In the genomic region with DNA sequence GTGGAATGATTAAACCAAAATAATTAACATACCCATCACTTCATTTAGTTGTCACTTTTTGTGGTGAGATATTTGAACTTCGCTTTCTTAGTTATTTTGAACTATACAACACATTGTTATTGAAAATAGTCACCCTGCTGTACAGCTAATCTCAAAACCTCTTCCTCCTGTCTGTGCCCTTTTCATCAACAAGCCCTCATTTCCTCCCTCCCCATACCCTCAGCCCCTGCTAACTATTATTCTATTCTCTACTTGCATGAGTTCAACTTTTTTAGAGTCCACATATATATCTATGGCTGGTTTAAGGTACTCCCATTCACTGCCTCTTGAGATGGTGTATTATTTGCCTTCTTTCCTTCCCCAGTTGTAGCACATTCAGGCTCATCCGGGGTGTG, we compare ENCODE assay signal across 30 cellular contexts. TPM values are rescaled to one million over a fixed set of nuclear protein-coding genes. Genes with fewer than 3 reads are reported as not detected.
"Had no signal": no experiment of that assay in that cellular context is flagged by ENCODE, and none has a peak within 500 bp of the region (broad histone marks: within the 10 kb centered on the region; RNA-seq: fewer than 3 reads in every experiment).

No MANE protein-coding gene starts in this region.

- H3K36me3 ChIP-seq: gastroesophageal sphincter, sigmoid colon, stomach, thyroid gland, upper lobe of right lung had no signal

- ATAC-seq: gastroesophageal sphincter; psoas muscle; stimulated activated naive B cell treated with anti-CD40 and anti-IgM and Interleukin-4, amounts not matched to agents 10 μg/mL and 1 μg/mL and 100 μg/mL, for 72 hours; T-helper 17 cell; upper lobe of right lung had no signal

- H3K4me1 Mint-ChIP-seq: activated CD4-positive, alpha-beta T cell treated with anti-CD3 and anti-CD28 coated beads, Interleukin-2, amount 10 ng/mL, durations not matched to agents 24 days and 14 days; activated naive CD4-positive, alpha-beta T cell treated with anti-CD3 and anti-CD28 coated beads, Interleukin-2, amount 10 ng/mL, durations not matched to agents 7 days and 5 days; central memory CD8-positive, alpha-beta T cell; naive B cell; nephron progenitor cell; stimulated activated naive B cell treated with anti-CD40 and anti-IgM and Interleukin-4, amounts not matched to agents 10 μg/mL and 1 μg/mL and 100 μg/mL, for 72 hours; T-helper 17 cell had no signal

- H3K27me3 Mint-ChIP-seq: activated naive CD4-positive, alpha-beta T cell treated with anti-CD3 and anti-CD28 coated beads, Interleukin-2, amount 10 ng/mL, durations not matched to agents 7 days and 5 days; central memory CD8-positive, alpha-beta T cell had no signal

- H3K36me3 Mint-ChIP-seq: activated CD4-positive, alpha-beta memory T cell treated with anti-CD3 and anti-CD28 coated beads for 36 hours; activated naive CD4-positive, alpha-beta T cell treated with anti-CD3 and anti-CD28 coated beads, Interleukin-2, amount 10 ng/mL, durations not matched to agents 7 days and 5 days; activated naive CD8-positive, alpha-beta T cell treated with anti-CD3 and anti-CD28 coated beads, Interleukin-2, amount 10 ng/mL, durations not matched to agents 7 days and 5 days; mesothelial cell of epicardium; naive B cell; stimulated activated naive B cell treated with anti-CD40 and anti-IgM and Interleukin-4, amounts not matched to agents 10 μg/mL and 1 μg/mL and 100 μg/mL, for 72 hours had no signal

- H3K9me3 Mint-ChIP-seq: activated CD4-positive, alpha-beta memory T cell treated with anti-CD3 and anti-CD28 coated beads for 36 hours; activated CD4-positive, alpha-beta T cell treated with anti-CD3 and anti-CD28 coated beads, Interleukin-2, amount 10 ng/mL, durations not matched to agents 24 days and 14 days; activated naive CD4-positive, alpha-beta T cell treated with anti-CD3 and anti-CD28 coated beads, Interleukin-2, amount 10 ng/mL, durations not matched to agents 7 days and 5 days; activated naive CD8-positive, alpha-beta T cell treated with anti-CD3 and anti-CD28 coated beads, Interleukin-2, amount 10 ng/mL, durations not matched to agents 7 days and 5 days; central memory CD8-positive, alpha-beta T cell; mesothelial cell of epicardium; nephron progenitor cell had no signal

- H3K4me3 Mint-ChIP-seq: activated CD4-positive, alpha-beta memory T cell treated with anti-CD3 and anti-CD28 coated beads for 36 hours; activated CD4-positive, alpha-beta T cell treated with anti-CD3 and anti-CD28 coated beads, Interleukin-2, amount 10 ng/mL, durations not matched to agents 24 days and 14 days; activated naive CD4-positive, alpha-beta T cell treated with anti-CD3 and anti-CD28 coated beads, Interleukin-2, amount 10 ng/mL, durations not matched to agents 7 days and 5 days; activated naive CD8-positive, alpha-beta T cell treated with anti-CD3 and anti-CD28 coated beads, Interleukin-2, amount 10 ng/mL, durations not matched to agents 7 days and 5 days; central memory CD8-positive, alpha-beta T cell; mesothelial cell of epicardium; naive B cell; nephron progenitor cell; stimulated activated naive B cell treated with anti-CD40 and anti-IgM and Interleukin-4, amounts not matched to agents 10 μg/mL and 1 μg/mL and 100 μg/mL, for 72 hours; T-helper 17 cell had no signal

- H3K9me3 ChIP-seq: gastroesophageal sphincter, psoas muscle, sigmoid colon, stomach, thyroid gland, upper lobe of right lung had no signal

- H3K4me3 ChIP-seq: gastroesophageal sphincter, lung, psoas muscle, sigmoid colon, smooth muscle cell, stomach, thyroid gland, upper lobe of right lung had no signal

- H3K27me3 ChIP-seq: gastroesophageal sphincter, sigmoid colon, stomach, thyroid gland, upper lobe of right lung had no signal

- H3K4me1 ChIP-seq: parathyroid adenoma, psoas muscle had no signal

- H3K27ac Mint-ChIP-seq: activated CD4-positive, alpha-beta memory T cell treated with anti-CD3 and anti-CD28 coated beads for 36 hours; activated CD4-positive, alpha-beta T cell treated with anti-CD3 and anti-CD28 coated beads, Interleukin-2, amount 10 ng/mL, durations not matched to agents 24 days and 14 days; activated naive CD4-positive, alpha-beta T cell treated with anti-CD3 and anti-CD28 coated beads, Interleukin-2, amount 10 ng/mL, durations not matched to agents 7 days and 5 days; activated naive CD8-positive, alpha-beta T cell treated with anti-CD3 and anti-CD28 coated beads, Interleukin-2, amount 10 ng/mL, durations not matched to agents 7 days and 5 days; mesothelial cell of epicardium; naive B cell; nephron progenitor cell; stimulated activated naive B cell treated with anti-CD40 and anti-IgM and Interleukin-4, amounts not matched to agents 10 μg/mL and 1 μg/mL and 100 μg/mL, for 72 hours; T-helper 17 cell had no signal

- H2AFZ ChIP-seq: parathyroid adenoma had no signal

- DNase-seq: activated CD4-positive, alpha-beta memory T cell treated with anti-CD3 and anti-CD28 coated beads for 36 hours; activated CD4-positive, alpha-beta T cell treated with anti-CD3 and anti-CD28 coated beads, Interleukin-2, amount 10 ng/mL, durations not matched to agents 24 days and 14 days; activated CD4-positive, CD25-positive, alpha-beta regulatory T cell treated with anti-CD3 and anti-CD28 coated beads, Interleukin-2, amount 50 U/mL, for 72 hours; activated CD8-positive, alpha-beta memory T cell treated with anti-CD3 and anti-CD28 coated beads, Interleukin-2, amount 50 U/mL, for 4 hours; activated gamma-delta T cell; activated naive CD4-positive, alpha-beta T cell treated with anti-CD3 and anti-CD28 coated beads, Interleukin-2, amount 10 ng/mL, durations not matched to agents 7 days and 5 days; activated naive CD8-positive, alpha-beta T cell treated with anti-CD3 and anti-CD28 coated beads, Interleukin-2, amount 10 ng/mL, durations not matched to agents 7 days and 5 days; activated T-cell treated with anti-CD3 and anti-CD28 coated beads, Interleukin-2, amount 50 U/mL, for 1 hour; effector CD8-positive, alpha-beta T cell; head of caudate nucleus; hippocampal formation; naive B cell; nephron progenitor cell; psoas muscle; sigmoid colon; stimulated activated CD4-positive, alpha-beta T cell treated with anti-CD3 and anti-CD28 coated beads, Interleukin-1b, Interleukin-23, amount 100 ng/mL, for 48 hours; stimulated activated CD4-positive, alpha-beta T cell treated with anti-CD3 and anti-CD28 coated beads, Interleukin-4, amount 100 ng/mL, for 4 hours; stimulated activated CD8-positive, alpha-beta memory T cell treated with anti-CD3 and anti-CD28 coated beads, Interleukin-4, amount 100 ng/mL, for 48 hours; stimulated activated naive B cell treated with anti-CD40 and anti-IgM and Interleukin-4, amounts not matched to agents 10 μg/mL and 1 μg/mL and 100 μg/mL, for 72 hours; stomach; T-helper 17 cell; T1000; thyroid gland; upper lobe of right lung had no signal

- H3K9ac ChIP-seq: parathyroid adenoma had no signal

- H3K4me2 ChIP-seq: smooth muscle cell had no signal

- H3K27ac ChIP-seq: parathyroid adenoma, psoas muscle, sigmoid colon, stomach, upper lobe of right lung had no signal

RNA-seq across cellular contexts. Expression of a gene that starts 32.2 kb away (rescaled TPM):
- total RNA-seq: activated CD4-positive, alpha-beta memory T cell treated with anti-CD3 and anti-CD28 coated beads for 36 hours; activated naive CD8-positive, alpha-beta T cell treated with anti-CD3 and anti-CD28 coated beads, Interleukin-2, amount 10 ng/mL, durations not matched to agents 7 days and 5 days; T-helper 17 cell had no signal
